ENCODE assay signal across 28 cellular contexts in genomic region chr12:69610729-69611128, GRCh38. TPM values are rescaled to one million over a fixed set of nuclear protein-coding genes. Genes with fewer than 3 reads are reported as not detected.
DNase-seq lines count a peak whose midpoint lies in the region; ATAC-seq and TF ChIP-seq lines count a peak whose summit lies in the region.
"Had no signal": no experiment of that assay in that cellular context is flagged by ENCODE, and none has a peak within 500 bp of the region (broad histone marks: within the 10 kb centered on the region; RNA-seq: fewer than 3 reads in every experiment).

A gene with protein sequence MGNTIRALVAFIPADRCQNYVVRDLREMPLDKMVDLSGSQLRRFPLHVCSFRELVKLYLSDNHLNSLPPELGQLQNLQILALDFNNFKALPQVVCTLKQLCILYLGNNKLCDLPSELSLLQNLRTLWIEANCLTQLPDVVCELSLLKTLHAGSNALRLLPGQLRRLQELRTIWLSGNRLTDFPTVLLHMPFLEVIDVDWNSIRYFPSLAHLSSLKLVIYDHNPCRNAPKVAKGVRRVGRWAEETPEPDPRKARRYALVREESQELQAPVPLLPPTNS (minus strand): TSS chr12:69610907. CDS start chr12:69610838, 69 bp downstream.

- no peak within 1 kb of the TSS for H3K9ac ChIP-seq in neuronal stem cell (ENCODE audit: low read depth, low read length, poor library complexity)

- no peaks in the 10 kb centered on the region for H3K9me3 Mint-ChIP-seq in GM23338
- H3K9me3 Mint-ChIP-seq: H9, IgD-negative memory B cell had no signal

- no peak within 1 kb of the TSS for H3K18ac ChIP-seq in neuronal stem cell (ENCODE audit: low read length)

- H3K4me2 ChIP-seq in GM23338 = no peak within 1 kb of the TSS
- H3K4me2 ChIP-seq in neuronal stem cell (ENCODE audit: insufficient read depth, low read length, poor library complexity, severe bottlenecking) = no peak within 1 kb of the TSS

- no peaks in the 10 kb centered on the region for H3K27me3 Mint-ChIP-seq in GM23338 (ENCODE audit: insufficient read depth, low read depth, poor library complexity)
- H3K27me3 Mint-ChIP-seq: IgD-negative memory B cell had no signal

- no peaks in the 10 kb centered on the region for H3K36me3 Mint-ChIP-seq in GM23338 (ENCODE audit: low read depth)
- H3K36me3 Mint-ChIP-seq: IgD-negative memory B cell had no signal

- H3K36me3 ChIP-seq in GM23338 (ENCODE audit: insufficient read depth) (no peaks in the 10 kb centered on the region), neuronal stem cell (replicated peaks in 1 of 2; ENCODE audit: control insufficient read depth in 2 of 2, insufficient read depth in 2 of 2, low read length in 2 of 2) (no peaks in the 10 kb centered on the region)

- H3K23ac ChIP-seq in neuronal stem cell (ENCODE audit: low read depth, low read length, poor library complexity) = no peak within 1 kb of the TSS

- no peaks in the 10 kb centered on the region for H3F3A ChIP-seq in GM23338 (replicated peaks; ENCODE audit: low read depth)

- ATAC-seq in GM23338 (no peak; the same call in 2 of the 3 replicates), Right ventricle myocardium inferior (peak; percentile 85), left cardiac atrium (peak; percentile 81 to 87), HG03432 (IDR thresholded peaks at IDR 0.05; ENCODE audit: unreplicated experiment) (no peak), GM18909 (IDR thresholded peaks at IDR 0.05; ENCODE audit: poor library complexity, unreplicated experiment) (no peak)

- no peak within 1 kb of the TSS for H2BK5ac ChIP-seq in neuronal stem cell (ENCODE audit: low read length)

- H3K14ac ChIP-seq in neuronal stem cell (ENCODE audit: low read length) = no peak within 1 kb of the TSS

- H4K8ac ChIP-seq in neuronal stem cell (ENCODE audit: low read depth, low read length) = no peak within 1 kb of the TSS

- no peak within 1 kb of the TSS for H4K91ac ChIP-seq in neuronal stem cell (ENCODE audit: low read depth, low read length, poor library complexity)

- no peaks in the 10 kb centered on the region for H3K79me1 ChIP-seq in neuronal stem cell (ENCODE audit: low read depth, low read length)

- H4K20me1 ChIP-seq in GM23338 (replicated peaks; ENCODE audit: insufficient read depth) = no peaks in the 10 kb centered on the region

- no peak within 1 kb of the TSS for H2BK12ac ChIP-seq in neuronal stem cell (ENCODE audit: low read length)

- no CpG with 5 or more reads among the region's 11 CpGs for WGBS in neuronal stem cell (ENCODE audit: extremely low coverage in 2 of 2, insufficient read length in 2 of 2, insufficient replicate concordance in 1 of 2), 2 donors

- H3K27ac Mint-ChIP-seq in GM23338 = no peak within 1 kb of the TSS
- H3K27ac Mint-ChIP-seq: H9, IgD-negative memory B cell had no signal

- H2AFZ ChIP-seq in GM23338 (peak within 1 kb of the TSS; percentile 52; the same call in 1 of the 2 replicates), neuronal stem cell (ENCODE audit: low read length) (no peak within 1 kb of the TSS)

- H3K27me3 ChIP-seq in GM23338 (ENCODE audit: insufficient read depth) (no peaks in the 10 kb centered on the region), neuronal stem cell (ENCODE audit: control insufficient read depth in 3 of 3, insufficient read depth in 3 of 3, low read depth in 1 of 3, low read length in 3 of 3) (peaks cover 0 to under 1% (median 0%) of the 10 kb centered on the region in 3 experiments)

- intact Hi-C loops in Right ventricle myocardium inferior (cut with DNase I) = loop anchor here (2.0 kb wide), 1 partner anchor 28 kb away; no protein-coding TSS in a partner anchor
- intact Hi-C loops in left cardiac atrium (cut with DNase I) = no loop called here

- H2AK5ac ChIP-seq in neuronal stem cell (ENCODE audit: low read depth, low read length) = peak within 1 kb of the TSS; percentile 33

- H3K27ac ChIP-seq in GM23338 (ENCODE audit: low read depth) (no peak within 1 kb of the TSS), neuronal stem cell (replicated peaks; ENCODE audit: low read length) (no peak within 1 kb of the TSS)
- H3K27ac ChIP-seq: HL-60, RWPE1, SK-N-MC had no signal

- no peak within 1 kb of the TSS for H3K4me3 Mint-ChIP-seq in GM23338
- H3K4me3 Mint-ChIP-seq: H9, IgD-negative memory B cell had no signal

- no peaks in the 10 kb centered on the region for H3K9me2 ChIP-seq in GM23338 (ENCODE audit: insufficient read depth)

- H3K4ac ChIP-seq in neuronal stem cell (ENCODE audit: low read length) = no peak within 1 kb of the TSS

- no peak for TF ChIP-seq CTCF in GM23338 (conservative IDR thresholded peaks at IDR 0.05; ENCODE audit: low read depth in 2 of 2)

- no peaks in the 10 kb centered on the region for H3K4me1 Mint-ChIP-seq in GM23338

- H3K4me3 ChIP-seq in GM23338 = no peak within 1 kb of the TSS
- peak within 1 kb of the TSS in 1 of 2 donors; percentile 46 for H3K4me3 ChIP-seq in neuronal stem cell (ENCODE audit: low read length in 2 of 2)
- H3K4me3 ChIP-seq: SK-N-MC had no signal

- DNase-seq in GM23338 (ENCODE audit: low spot score) = no peak
- DNase-seq in Right ventricle myocardium inferior (ENCODE audit: missing footprints) = no peak
- DNase-seq in left cardiac atrium = peak; percentile 47
- DNase-seq in neuronal stem cell (ENCODE audit: low spot score) = no peak
- DNase-seq in EL = no peak
- DNase-seq in cerebellar cortex (ENCODE audit: low spot score) = no peak
- DNase-seq: 8988T, ACHN, Calu3, DMS79 treated with DMSO at 0.1 percent for 48 hours, H9, NCI-H1092, NCI-H1417 treated with DMSO at 0.1 percent for 48 hours, NCI-H187, NCI-H2081 treated with DMSO at 0.1 percent for 48 hours, NCI-H2171, NCI-H226, NCI-H510A, NCI-H69, SIG-M5 had no signal

- no peaks in the 10 kb centered on the region for H3K79me2 ChIP-seq in GM23338 (replicated peaks; ENCODE audit: insufficient read depth)

- H3K4me1 ChIP-seq in GM23338 (ENCODE audit: insufficient read depth) (no peaks in the 10 kb centered on the region), neuronal stem cell (ENCODE audit: control insufficient read depth in 2 of 2, insufficient read depth in 1 of 2, low read depth in 1 of 2, low read length in 2 of 2) (no peaks in the 10 kb centered on the region)

- H2BK120ac ChIP-seq in neuronal stem cell (ENCODE audit: low read depth, low read length) = no peak within 1 kb of the TSS

- H2BK15ac ChIP-seq in neuronal stem cell (ENCODE audit: low read length) = peak within 1 kb of the TSS; percentile 58

- H3K9me3 ChIP-seq in neuronal stem cell (replicated peaks in 1 of 2; ENCODE audit: control insufficient read depth in 2 of 2, insufficient read depth in 1 of 2, low read depth in 1 of 2, low read length in 2 of 2) = peaks cover 0 to 2% of the 10 kb centered on the region in 2 donors

TF ChIP-seq in GM23338, 12 proteins besides CTCF, POLR2A, EP300 and RAD21:
- TF ChIP-seq STAT1 (IDR thresholded peaks at IDR 0.05; ENCODE audit: unreplicated experiment) (no peak), POLR2AphosphoS5 (IDR thresholded peaks at IDR 0.05; ENCODE audit: low read depth) (no peak), ETS1 (IDR thresholded peaks at IDR 0.05) (no peak), NANOG (IDR thresholded peaks at IDR 0.05; ENCODE audit: borderline replicate concordance) (no peak), EZH2phosphoT487 (IDR thresholded peaks at IDR 0.05; ENCODE audit: unreplicated experiment) (no peak), ZNF331 (CRISPR knock-in tag; IDR thresholded peaks at IDR 0.05; ENCODE audit: low read depth) (no peak), ZNF114 (CRISPR knock-in tag; IDR thresholded peaks at IDR 0.05) (no peak), REST (IDR thresholded peaks at IDR 0.05; ENCODE audit: unreplicated experiment) (no peak), EZH2 (IDR thresholded peaks at IDR 0.05; ENCODE audit: low read depth, unreplicated experiment) (no peak), CREB1 (CRISPR knock-in tag; IDR thresholded peaks at IDR 0.05; ENCODE audit: low read depth) (no peak)

RNA-seq across cellular contexts. Expression of the gene that starts here (rescaled TPM):
- not detected in 2 replicates for total RNA-seq in GM23338 (2014; rRNA removed; shearing (Covaris generic))
- not detected in 2 replicates for polyA plus RNA-seq in GM23338 (2016; fragmentation: Nextera tagmentation; extraction: Ambion mirVana)
- total RNA-seq in Right ventricle myocardium inferior (39.2 TPM), left cardiac atrium (10 to 100 TPM; 12.0 to 19.6 TPM)
- not detected for polyA plus RNA-seq in neuronal stem cell (2013, experiment 1 of 2)
- polyA plus RNA-seq in neuronal stem cell (2013, experiment 2 of 2) = not detected
- total RNA-seq: Calu3, H9, OCI-LY7 had no signal
- polyA plus RNA-seq: BJ, IgD-negative memory B cell had no signal

Comparison
In these comparisons a context has a peak if more than half of its experiments do, and no peak if none do; other contexts are left out.
1. RNA of the gene that starts here (total RNA-seq): 39.2 TPM in Right ventricle myocardium inferior (single experiment) and 12.0 to 19.6 TPM in left cardiac atrium; not detected in GM23338; every median in the first group is over 10 times any median in the second.
2. ATAC-seq: peak in Right ventricle myocardium inferior (single experiment) and left cardiac atrium (2 of 2); none in GM23338 (single experiment), HG03432 (single experiment) and GM18909 (single experiment).